ENCODE assay signal across 1 cellular context in genomic region chr18:10032331-10032979, GRCh38.
TF ChIP-seq lines count a peak whose summit lies in the region.

No MANE protein-coding gene starts in this region.

TF ChIP-seq in HCT116, 20 proteins besides CTCF, POLR2A, EP300 and RAD21 (continued from another document):
- no peak for TF ChIP-seq ZBTB33 (IDR thresholded peaks at IDR 0.05; ENCODE audit: extremely low read depth, insufficient replicate concordance, low read length)
